In the genomic region with DNA sequence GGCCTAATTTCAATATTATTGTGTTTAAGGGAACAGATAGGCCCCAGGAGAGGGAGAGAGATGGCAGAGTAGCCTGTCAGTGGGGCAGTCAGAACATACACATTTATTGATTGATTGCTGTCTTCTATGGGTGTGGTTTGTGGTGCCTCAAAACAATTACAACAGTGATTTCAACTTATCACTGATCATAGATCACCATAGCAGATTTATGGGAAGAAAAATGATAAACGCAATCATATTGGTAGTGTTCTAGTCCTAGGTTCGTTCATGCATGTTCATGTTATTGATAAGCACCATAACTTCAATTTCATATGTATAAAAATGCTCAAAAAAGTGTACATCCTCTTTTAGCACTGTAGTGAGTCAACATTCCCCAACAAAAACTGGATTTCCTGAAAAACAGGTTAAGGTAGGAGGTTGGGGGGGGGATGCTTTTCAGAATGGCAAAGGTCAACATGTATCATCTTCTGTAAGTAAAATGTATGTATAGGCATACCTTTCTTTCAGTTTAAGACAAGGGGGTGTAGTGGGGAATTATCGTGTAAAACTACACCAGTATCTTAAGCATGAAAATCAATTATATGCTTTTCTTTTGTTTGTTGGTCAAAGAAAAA, we compare ENCODE assay signal across 8 cellular contexts. TPM values are rescaled to one million over a fixed set of nuclear protein-coding genes. Genes with fewer than 3 reads are reported as not detected.
A peak's percentile ranks its signal among the peaks of the same experiment; 100 is the strongest.
DNase-seq lines count a peak whose midpoint lies in the region; ATAC-seq and TF ChIP-seq lines count a peak whose summit lies in the region.

No MANE protein-coding gene starts in this region.

- no peak for TF ChIP-seq CTCF in BJ (IDR thresholded peaks at IDR 0.05; ENCODE audit: insufficient read depth, low read depth, low read length)
- no peak for TF ChIP-seq CTCF in natural killer cell (IDR thresholded peaks at IDR 0.05)

- no peaks in the 10 kb centered on the region for H3K36me3 ChIP-seq in BJ (ENCODE audit: control insufficient read depth, insufficient read depth, low read length)

- H3K4me3 Mint-ChIP-seq in natural killer cell = peak overlapping the region; percentile 97

- CTCF ChIA-PET in BJ (lab: Yijun Ruan, JAX) = interaction anchor here (0.6 kb wide), 1 partner anchor 274 kb away, joined by 3 read pairs; no protein-coding TSS in a partner anchor

- peak overlapping the region; percentile 97 for H3K27ac Mint-ChIP-seq in natural killer cell

- H3K36me3 Mint-ChIP-seq in natural killer cell = no peaks in the 10 kb centered on the region

- H3K27me3 Mint-ChIP-seq in natural killer cell (ENCODE audit: low read depth in 2 of 2) = no peaks in the 10 kb centered on the region

- H3K4me1 Mint-ChIP-seq in natural killer cell = peaks cover 60 to 65% of the 10 kb centered on the region in 2 donors

- DNase-seq in BJ (ENCODE audit: low read depth) = no peak
- DNase-seq in LoVo (ENCODE audit: low spot score) = peak; percentile 2
- peak; percentile 8 for DNase-seq in dedifferentiated amniotic fluid mesenchymal stem cell (ENCODE audit: extremely low spot score)
- DNase-seq in natural killer cell = no peak
- no peak for DNase-seq in hepatic stellate cell (ENCODE audit: low spot score)
- no peak for DNase-seq in NCI-H510A treated with DMSO at 0.1 percent for 48 hours (lab: John Stamatoyannopoulos, UW)
- no peak for DNase-seq in amygdala (lab: John Stamatoyannopoulos, UW)

- intact Hi-C loops in natural killer cell (cut with micrococcal nuclease) = loop anchor here (2.0 to 10.0 kb wide), 2 partner anchors 498 to 580 kb away; a partner anchor contains a TSS

- no peaks in the 10 kb centered on the region for H3K9me3 Mint-ChIP-seq in natural killer cell

- no peak for ATAC-seq in natural killer cell
- ATAC-seq in HG02938 (IDR thresholded peaks at IDR 0.05; ENCODE audit: unreplicated experiment) = no peak

- POLR2A ChIA-PET in BJ (lab: Charles Lee) = no interaction called here

- peak overlapping the region; percentile 96; the same call in 1 of the 2 replicates for H3K4me3 ChIP-seq in BJ (ENCODE audit: low read depth, low read length)

- H3K27me3 ChIP-seq in BJ (ENCODE audit: control insufficient read depth, insufficient read depth, low read length) = no peaks in the 10 kb centered on the region

RNA-seq across cellular contexts. Expression of a gene that starts 1.0 kb away (rescaled TPM):
- polyA plus RNA-seq in BJ (2011; rRNA removed) = 16.6 and 29.3 TPM in 2 replicates
- polyA minus RNA-seq in BJ (2011; rRNA and poly(A)+ RNA removed) = 24.5 and 28.9 TPM in 2 replicates
- total RNA-seq in natural killer cell = 10 to 100 TPM; 47.0 to 50.9 (median 47.9) TPM

Comparison
In these comparisons a context has a peak if more than half of its experiments do, and no peak if none do; other contexts are left out.
1. DNase-seq: peak in LoVo (single experiment) and dedifferentiated amniotic fluid mesenchymal stem cell (single experiment); none in BJ (single experiment), natural killer cell (single experiment), hepatic stellate cell (single experiment), NCI-H510A treated with DMSO at 0.1 percent for 48 hours (single experiment) and amygdala (0 of 56).